Comparison of ENCODE assay signal across 15 cellular contexts in genomic region chr16:520847-521246, GRCh38. TPM values are rescaled to one million over a fixed set of nuclear protein-coding genes. Genes with fewer than 3 reads are reported as not detected.
DNase-seq lines count a peak whose midpoint lies in the region; ATAC-seq, FAIRE-seq and TF ChIP-seq lines count a peak whose summit lies in the region.
"Had no signal": no experiment of that assay in that cellular context is flagged by ENCODE, and none has a peak within 500 bp of the region (broad histone marks: within the 10 kb centered on the region; RNA-seq: fewer than 3 reads in every experiment).

No MANE protein-coding gene starts in this region.

- H3K27ac ChIP-seq in A673 (ENCODE audit: low read depth, low read length, poor library complexity, severe bottlenecking), result no peak overlapping the region
- H3K27ac ChIP-seq in Panc1 (ENCODE audit: low read length), result no peak overlapping the region
- H3K27ac ChIP-seq in kidney (ENCODE audit: low read depth in 2 of 2, low read length in 2 of 2), result no peak overlapping the region
- no peak overlapping the region for H3K27ac ChIP-seq in tibial nerve
- H3K27ac ChIP-seq: GM23248 had no signal

- no peaks in the 10 kb centered on the region for H3K4me1 Mint-ChIP-seq in Caco-2 (ENCODE audit: low read depth, unreplicated experiment)

- TF ChIP-seq EP300 in tibial nerve (IDR thresholded peaks at IDR 0.05), result no peak

- WGBS in tibial nerve, 2 donors, result 93 to 94% methylated on average over 12 to 13 of the region's 13 CpGs

- TF ChIP-seq CTCF in A673 (conservative IDR thresholded peaks at IDR 0.05; ENCODE audit: low read depth, low read length), result no peak
- TF ChIP-seq CTCF in Caco-2 (IDR thresholded peaks at IDR 0.05; ENCODE audit: insufficient read depth in 1 of 2, low read depth in 1 of 2, low read length in 1 of 2, severe bottlenecking in 1 of 2, unreplicated experiment in 1 of 2), result no peak
- no peak for TF ChIP-seq CTCF in Panc1 (IDR thresholded peaks at IDR 0.05)
- no peak for TF ChIP-seq CTCF in kidney (IDR thresholded peaks at IDR 0.05; ENCODE audit: borderline replicate concordance, extremely low read depth, insufficient read depth)
- TF ChIP-seq CTCF in tibial nerve (IDR thresholded peaks at IDR 0.05), result no peak

- CTCF ChIA-PET in A673 (lab: Charles Lee), result no interaction called here
- CTCF ChIA-PET in Caco-2 (lab: Charles Lee), result no interaction called here
- CTCF ChIA-PET in Panc1 (lab: Charles Lee), result no interaction called here

- FAIRE-seq in kidney (lab: Jason Lieb, UNC), result no peak
- no peak for FAIRE-seq in RCC 7860 (lab: Jason Lieb, UNC)
- FAIRE-seq: A204.1, GM18507 had no signal

- no peak overlapping the region for H3K27ac Mint-ChIP-seq in Caco-2 (ENCODE audit: unreplicated experiment)
- H3K27ac Mint-ChIP-seq: CD8-positive, alpha-beta memory T cell; IgD-negative memory B cell had no signal

- H3K36me3 ChIP-seq in A673 (ENCODE audit: insufficient read depth, low read length, poor library complexity, severe bottlenecking) (peaks cover 12% of the 10 kb centered on the region), Caco-2 (ENCODE audit: control insufficient read depth, insufficient read depth, low read length) (0 out of 2 replicates have a peak, but pooled peaks cover under 1% of the 10 kb centered on the region), Panc1 (ENCODE audit: control insufficient read depth, insufficient read depth, low read length) (no peaks in the 10 kb centered on the region), kidney (ENCODE audit: control insufficient read depth in 1 of 2, insufficient read depth in 2 of 2, low read length in 2 of 2) (peaks cover 20 to 37% of the 10 kb centered on the region in 2 donors), tibial nerve (peaks cover 0 to 59% (median 0%) of the 10 kb centered on the region in 3 donors)

- TSS peak; percentile 35 for BruUV-seq in A673 (replicated peaks; lab: Mats Ljungman, UMichigan)
- BruUV-seq in Caco-2 (replicated peaks; lab: Mats Ljungman, UMichigan), result TSS peak; percentile 27
- BruUV-seq in Panc1 (replicated peaks; lab: Mats Ljungman, UMichigan), result TSS peak; percentile 86

- peaks cover 34% of the 10 kb centered on the region for H3K36me3 Mint-ChIP-seq in Caco-2 (ENCODE audit: insufficient read depth, unreplicated experiment)

- H3K4me1 ChIP-seq in A673 (ENCODE audit: insufficient read depth, low read length, poor library complexity, severe bottlenecking) (peaks cover 4% of the 10 kb centered on the region), Caco-2 (peaks cover 4% of the 10 kb centered on the region), Panc1 (ENCODE audit: control insufficient read depth, insufficient read depth, low read length) (peaks cover 20% of the 10 kb centered on the region), kidney (ENCODE audit: control insufficient read depth in 1 of 2, insufficient read depth in 1 of 2, low read depth in 1 of 2, low read length in 2 of 2) (peaks cover 8 to 11% of the 10 kb centered on the region in 2 donors), tibial nerve (peaks cover 0 to 11% (median 7%) of the 10 kb centered on the region in 4 donors)
- H3K4me1 ChIP-seq: BE2C had no signal

- ATAC-seq in Panc1, result no peak

- no peak overlapping the region for H3K4me3 Mint-ChIP-seq in Caco-2 (ENCODE audit: unreplicated experiment)
- H3K4me3 Mint-ChIP-seq: CD8-positive, alpha-beta memory T cell; IgD-negative memory B cell had no signal

- no peak overlapping the region for H3K9ac ChIP-seq in kidney (ENCODE audit: low read length in 2 of 2)
- H3K9ac ChIP-seq: GM23248 had no signal

- in situ Hi-C loops in Panc1 (cut with HindIII; ENCODE audit: low pct_unique_long_range_greater_than_20kb, low sequenced_read_pairs), result no loop called here

- H3K9me3 ChIP-seq in A673 (ENCODE audit: low read depth, low read length, poor library complexity, severe bottlenecking) (no peaks in the 10 kb centered on the region), Caco-2 (no peaks in the 10 kb centered on the region), Panc1 (ENCODE audit: control insufficient read depth, insufficient read depth, low read depth, low read length) (no peaks in the 10 kb centered on the region), kidney (ENCODE audit: control insufficient read depth in 1 of 2, low read length in 2 of 2) (no peaks in the 10 kb centered on the region), tibial nerve (no peaks in the 10 kb centered on the region)
- H3K9me3 ChIP-seq: BE2C had no signal

- DNase-seq in A673 (ENCODE audit: low spot score) (no peak), Caco-2 (no peak), Panc1 (ENCODE audit: low read depth, low spot score) (no peak), kidney (peak; percentile 73), RCC 7860 (ENCODE audit: low spot score) (no peak), NCI-H748 (lab: John Stamatoyannopoulos, UW; ENCODE audit: unreplicated experiment) (no peak), tibial nerve (ENCODE audit: low spot score in 2 of 2) (no peak)
- DNase-seq: BE2C; CD8-positive, alpha-beta memory T cell; GF-D8; GM23248 had no signal

- H3K9me3 Mint-ChIP-seq in Caco-2 (ENCODE audit: unreplicated experiment), result no peaks in the 10 kb centered on the region
- H3K9me3 Mint-ChIP-seq: CD8-positive, alpha-beta memory T cell; IgD-negative memory B cell had no signal

- intact Hi-C loops in A673 (cut with micrococcal nuclease; ENCODE audit: unreplicated experiment) (no loop called here), Caco-2 (cut with micrococcal nuclease; ENCODE audit: unreplicated experiment) (no loop called here), Panc1 (cut with micrococcal nuclease; ENCODE audit: unreplicated experiment) (no loop called here), kidney (cut with DNase I) (no loop called here)

- H3K27me3 Mint-ChIP-seq in Caco-2 (ENCODE audit: insufficient read depth, unreplicated experiment), result no peaks in the 10 kb centered on the region
- H3K27me3 Mint-ChIP-seq: IgD-negative memory B cell had no signal

- H3K4me3 ChIP-seq in A673 (ENCODE audit: low read depth, low read length, poor library complexity, severe bottlenecking) (no peak overlapping the region), Caco-2 (ENCODE audit: low read depth, low read length) (no peak overlapping the region), Panc1 (ENCODE audit: low read depth in 2 of 2, low read length in 2 of 2) (no peak overlapping the region), kidney (ENCODE audit: low read length in 2 of 2) (no peak overlapping the region), tibial nerve (no peak overlapping the region)
- H3K4me3 ChIP-seq: GM23248 had no signal

- no peaks in the 10 kb centered on the region for H3K27me3 ChIP-seq in A673 (replicated peaks; ENCODE audit: insufficient read depth, low read depth, low read length, poor library complexity)
- no peaks in the 10 kb centered on the region for H3K27me3 ChIP-seq in Caco-2 (replicated peaks; ENCODE audit: control insufficient read depth, insufficient read depth, low read length)
- no peaks in the 10 kb centered on the region for H3K27me3 ChIP-seq in Panc1 (ENCODE audit: control insufficient read depth, insufficient read depth, low read length)
- no peaks in the 10 kb centered on the region for H3K27me3 ChIP-seq in tibial nerve
- H3K27me3 ChIP-seq: BE2C had no signal

- POLR2A ChIA-PET in A673 (lab: Charles Lee; ENCODE audit: low non-redundant PET), result no interaction called here
- POLR2A ChIA-PET in Caco-2 (lab: Charles Lee), result no interaction called here
- POLR2A ChIA-PET in Panc1 (lab: Charles Lee), result no interaction called here

- no peak for TF ChIP-seq POLR2A in tibial nerve (IDR thresholded peaks at IDR 0.05)

RNA-seq across cellular contexts. Expression of gene CAPN15, which starts 6.7 kb away (rescaled TPM):
- total RNA-seq in A673 (2021), result 77.7 and 91.2 TPM in 2 replicates
- total RNA-seq in Caco-2 (2022), result 85.3 and 87.9 TPM in 2 replicates
- total RNA-seq in Panc1 (2021; ENCODE audit: unreplicated experiment), result 78.5 TPM
- 117 TPM for polyA plus RNA-seq in Panc1 (2012; ENCODE audit: insufficient read length)
- total RNA-seq in kidney, result 52.9 TPM
- 17.9 TPM for polyA plus RNA-seq in kidney (ENCODE audit: insufficient read depth, low read depth, low replicate concordance)
- 10 to 100 TPM; 19.0 to 91.5 (median 52.5) TPM for total RNA-seq in tibial nerve

RNA-seq across cellular contexts. Expression of gene PRR35, which starts 39.3 kb away (rescaled TPM):
- total RNA-seq in A673 (2021), result 0.13 TPM in 1 of 2 replicates, not detected in the other
- 0.14 TPM in 1 of 2 replicates, not detected in the other for total RNA-seq in Caco-2 (2022)
- total RNA-seq in Panc1 (2021; ENCODE audit: unreplicated experiment), result 2.2 TPM
- polyA plus RNA-seq in Panc1 (2012; ENCODE audit: insufficient read length), result 3.9 TPM
- 1.8 TPM for total RNA-seq in kidney
- polyA plus RNA-seq in kidney (ENCODE audit: insufficient read depth, low read depth, low replicate concordance), result 24.4 TPM
- total RNA-seq in tibial nerve, result not detected
- total RNA-seq: CD8-positive, alpha-beta memory T cell; GM23248 had no signal
- polyA plus RNA-seq: AG04450; CD8-positive, alpha-beta memory T cell; GM23248; IgD-negative memory B cell had no signal

RNA-seq across cellular contexts. Expression of gene NHLRC4, which starts 46.0 kb away (rescaled TPM):
- total RNA-seq in A673 (2021) (0.21 and 0.52 TPM in 2 replicates), Caco-2 (2022) (not detected in 2 replicates), Panc1 (2021; ENCODE audit: unreplicated experiment) (4.0 TPM), kidney (3.3 TPM), tibial nerve (1 to 10 TPM in 3 of 4 donors, under 1 TPM in 1; 0.98 to 5.2 (median 1.9) TPM)
- polyA plus RNA-seq in Panc1 (2012; ENCODE audit: insufficient read length), result 5.2 TPM
- 17.4 TPM for polyA plus RNA-seq in kidney (ENCODE audit: insufficient read depth, low read depth, low replicate concordance)

RNA-seq across cellular contexts. Expression of gene PIGQ, which starts 48.9 kb away (rescaled TPM):
- total RNA-seq in A673 (2021), result 59.4 and 65.7 TPM in 2 replicates
- total RNA-seq in Caco-2 (2022), result 45.3 and 45.8 TPM in 2 replicates
- total RNA-seq in Panc1 (2021; ENCODE audit: unreplicated experiment), result 83.5 TPM
- 84.1 TPM for polyA plus RNA-seq in Panc1 (2012; ENCODE audit: insufficient read length)
- total RNA-seq in kidney, result 92.9 TPM
- polyA plus RNA-seq in kidney (ENCODE audit: insufficient read depth, low read depth, low replicate concordance), result 118 TPM
- total RNA-seq in tibial nerve, result 10 to 100 TPM; 49.2 to 89.6 (median 71.8) TPM
